In genomic region chr12:78818487-78818886, GRCh38 we compare ENCODE assay signal across 19 cellular contexts. TPM values are rescaled to one million over a fixed set of nuclear protein-coding genes. Genes with fewer than 3 reads are reported as not detected.
DNase-seq lines count a peak whose midpoint lies in the region; ATAC-seq and TF ChIP-seq lines count a peak whose summit lies in the region.
"Had no signal": no experiment of that assay in that cellular context is flagged by ENCODE, and none has a peak within 500 bp of the region (broad histone marks: within the 10 kb centered on the region; RNA-seq: fewer than 3 reads in every experiment).

No MANE protein-coding gene starts in this region.

- no peaks in the 10 kb centered on the region for H3K27me3 Mint-ChIP-seq in activated T-helper 17 cell treated with anti-CD3 and anti-CD28 coated beads, Interleukin-2, amount 50 U/mL, for 72 hours
- H3K27me3 Mint-ChIP-seq in Caco-2 (ENCODE audit: insufficient read depth, unreplicated experiment): peaks cover 2% of the 10 kb centered on the region
- H3K27me3 Mint-ChIP-seq: T-cell had no signal

- DNase-seq in HEK293T (ENCODE audit: extremely low spot score) (peak; percentile 10), SW480 (ENCODE audit: low spot score) (peak; percentile 71), retina (peak; percentile 10), islet precursor cell (no peak), NCI-H1694 treated with DMSO at 0.1 percent for 48 hours (lab: John Stamatoyannopoulos, UW) (no peak), Caco-2 (no peak)
- DNase-seq: BE2C, DMS79 treated with DMSO at 0.1 percent for 48 hours, KG1, NCI-H1105, NCI-H2081, NCI-H2171, NCI-H510A, NCI-H748 treated with DMSO at 0.1 percent for 48 hours, T-cell had no signal

- CTCF ChIA-PET in HEK293T (lab: Yijun Ruan, JAX): no interaction called here
- CTCF ChIA-PET in Caco-2 (lab: Charles Lee): no interaction called here

- BruUV-seq in Caco-2 (replicated peaks; lab: Mats Ljungman, UMichigan): no TSS peak

- no peaks in the 10 kb centered on the region for H3K4me1 ChIP-seq in iPS-15b (ENCODE audit: control insufficient read depth, insufficient read depth, low read length)
- H3K4me1 ChIP-seq in Caco-2: no peaks in the 10 kb centered on the region
- H3K4me1 ChIP-seq: BE2C had no signal

- H3K27ac Mint-ChIP-seq in activated T-helper 17 cell treated with anti-CD3 and anti-CD28 coated beads, Interleukin-2, amount 50 U/mL, for 72 hours: no peak overlapping the region
- no peak overlapping the region for H3K27ac Mint-ChIP-seq in Caco-2 (ENCODE audit: unreplicated experiment)
- H3K27ac Mint-ChIP-seq: T-cell had no signal

- H3K4me3 ChIP-seq in iPS-15b (ENCODE audit: low read depth, low read length) (peak overlapping the region; percentile 5), Caco-2 (ENCODE audit: low read depth, low read length) (no peak overlapping the region)

- H3K36me3 ChIP-seq in iPS-15b (ENCODE audit: control insufficient read depth, insufficient read depth, low read length) (no peaks in the 10 kb centered on the region), Caco-2 (ENCODE audit: control insufficient read depth, insufficient read depth, low read length) (no peaks in the 10 kb centered on the region)
- H3K36me3 ChIP-seq: BE2C had no signal

- intact Hi-C loops in Caco-2 (cut with micrococcal nuclease; ENCODE audit: unreplicated experiment): no loop called here

- H3K36me3 Mint-ChIP-seq in activated T-helper 17 cell treated with anti-CD3 and anti-CD28 coated beads, Interleukin-2, amount 50 U/mL, for 72 hours (ENCODE audit: low read depth): no peaks in the 10 kb centered on the region
- H3K36me3 Mint-ChIP-seq in Caco-2 (ENCODE audit: insufficient read depth, unreplicated experiment): no peaks in the 10 kb centered on the region
- H3K36me3 Mint-ChIP-seq: T-cell had no signal

- no peaks in the 10 kb centered on the region for H3K4me1 Mint-ChIP-seq in activated T-helper 17 cell treated with anti-CD3 and anti-CD28 coated beads, Interleukin-2, amount 50 U/mL, for 72 hours
- no peaks in the 10 kb centered on the region for H3K4me1 Mint-ChIP-seq in Caco-2 (ENCODE audit: low read depth, unreplicated experiment)
- H3K4me1 Mint-ChIP-seq: T-cell had no signal

- ATAC-seq in activated T-helper 17 cell treated with anti-CD3 and anti-CD28 coated beads, Interleukin-2, amount 50 U/mL, for 72 hours (replicated peaks): no peak
- ATAC-seq: Panc1, SK-N-SH treated with all-trans-retinoic acid at 6 μM for 48 hours, T-cell had no signal

- H3K9me3 ChIP-seq in iPS-15b (ENCODE audit: control insufficient read depth, insufficient read depth, low read length) (no peaks in the 10 kb centered on the region), Caco-2 (no peaks in the 10 kb centered on the region)
- H3K9me3 ChIP-seq: BE2C had no signal

- H3K27me3 ChIP-seq in iPS-15b (ENCODE audit: control insufficient read depth, insufficient read depth, low read length) (no peaks in the 10 kb centered on the region), Caco-2 (replicated peaks; ENCODE audit: control insufficient read depth, insufficient read depth, low read length) (no peaks in the 10 kb centered on the region)
- H3K27me3 ChIP-seq: BE2C had no signal

- peaks cover 17% of the 10 kb centered on the region for H3K9me3 Mint-ChIP-seq in activated T-helper 17 cell treated with anti-CD3 and anti-CD28 coated beads, Interleukin-2, amount 50 U/mL, for 72 hours
- no peaks in the 10 kb centered on the region for H3K9me3 Mint-ChIP-seq in Caco-2 (ENCODE audit: unreplicated experiment)

- no peak overlapping the region for H3K9ac ChIP-seq in iPS-15b (ENCODE audit: low read depth, low read length)

- no peak for TF ChIP-seq CTCF in Caco-2 (IDR thresholded peaks at IDR 0.05; ENCODE audit: insufficient read depth in 1 of 2, low read depth in 1 of 2, low read length in 1 of 2, severe bottlenecking in 1 of 2, unreplicated experiment in 1 of 2)

- H3K4me3 Mint-ChIP-seq in activated T-helper 17 cell treated with anti-CD3 and anti-CD28 coated beads, Interleukin-2, amount 50 U/mL, for 72 hours: no peak overlapping the region
- no peak overlapping the region for H3K4me3 Mint-ChIP-seq in Caco-2 (ENCODE audit: unreplicated experiment)
- H3K4me3 Mint-ChIP-seq: T-cell had no signal

- POLR2A ChIA-PET in HEK293T (lab: Yijun Ruan, JAX) (no interaction called here), Caco-2 (lab: Charles Lee) (no interaction called here)

TF ChIP-seq in HEK293T, 16 proteins besides CTCF, POLR2A, EP300 and RAD21:
- TF ChIP-seq L3MBTL2 (conservative IDR thresholded peaks at IDR 0.05): no peak
- no peak for TF ChIP-seq BHLHE40 (IDR thresholded peaks at IDR 0.05; ENCODE audit: borderline replicate concordance)
- TF ChIP-seq NFRKB (IDR thresholded peaks at IDR 0.05): no peak
- TF ChIP-seq PKNOX1 (IDR thresholded peaks at IDR 0.05): no peak
- no peak for TF ChIP-seq ZNF384 (IDR thresholded peaks at IDR 0.05)
- no peak for TF ChIP-seq FOXK2 (IDR thresholded peaks at IDR 0.05)
- no peak for TF ChIP-seq ARNT (IDR thresholded peaks at IDR 0.05)
- TF ChIP-seq TARDBP (IDR thresholded peaks at IDR 0.05): no peak
- TF ChIP-seq CTBP1 (IDR thresholded peaks at IDR 0.05; ENCODE audit: borderline replicate concordance): no peak

RNA-seq across cellular contexts. Expression of gene SYT1, which starts 46.1 kb away (rescaled TPM):
- total RNA-seq in activated T-helper 17 cell treated with anti-CD3 and anti-CD28 coated beads, Interleukin-2, amount 50 U/mL, for 72 hours: not detected
- 0.39 and 1.2 TPM in 2 replicates for total RNA-seq in Caco-2 (2022)

Comparison
In these comparisons a context has a peak if more than half of its experiments do, and no peak if none do; other contexts are left out.
1. DNase-seq: peak in HEK293T (single experiment), SW480 (single experiment) and retina (single experiment); none in islet precursor cell (single experiment), NCI-H1694 treated with DMSO at 0.1 percent for 48 hours (single experiment) and Caco-2 (0 of 2).